ENCODE assay signal across 1 cellular context in genomic region chr11:119095066-119095880, GRCh38.
TF ChIP-seq lines count a peak whose summit lies in the region.

No MANE protein-coding gene starts in this region.

TF ChIP-seq in HEK293, 187 proteins besides CTCF, POLR2A, EP300 and RAD21 (continued from another document and continues in another):
- TF ChIP-seq ZNF596 (tag by site-specific recombination; IDR thresholded peaks at IDR 0.05): no peak
- no peak for TF ChIP-seq PATZ1 (tag by site-specific recombination; IDR thresholded peaks at IDR 0.05)
- TF ChIP-seq GLIS1 (tag by site-specific recombination; IDR thresholded peaks at IDR 0.05): peak; percentile 42; the same call in 1 of the 2 replicates
- no peak for TF ChIP-seq ZNF354C (tag by site-specific recombination; IDR thresholded peaks at IDR 0.05; ENCODE audit: borderline replicate concordance, low read depth)
- TF ChIP-seq ZBTB6 (tag by site-specific recombination; IDR thresholded peaks at IDR 0.05): 0 out of 2 replicates have a peak, but pooled peaks have one; percentile 9
- peak; percentile 85 for TF ChIP-seq SP3 (tag by site-specific recombination; IDR thresholded peaks at IDR 0.05)
- TF ChIP-seq ZNF155 (tag by site-specific recombination; IDR thresholded peaks at IDR 0.05): no peak
- no peak for TF ChIP-seq BCL11A (tag by site-specific recombination; IDR thresholded peaks at IDR 0.05; ENCODE audit: low read depth)
- TF ChIP-seq ZSCAN23 (tag by site-specific recombination; IDR thresholded peaks at IDR 0.05): no peak
- peak; percentile 54 for TF ChIP-seq ZBTB17 (tag by site-specific recombination; IDR thresholded peaks at IDR 0.05)
- TF ChIP-seq ZEB2 (tag by site-specific recombination; IDR thresholded peaks at IDR 0.05): peak; percentile 52; the same call in 1 of the 2 replicates
- peak; percentile 97; the same call in 1 of the 2 replicates for TF ChIP-seq ZNF2 (tag by site-specific recombination; IDR thresholded peaks at IDR 0.05)
- TF ChIP-seq ZNF148 (tag by site-specific recombination; IDR thresholded peaks at IDR 0.05; ENCODE audit: borderline replicate concordance): 0 out of 2 replicates have a peak, but pooled peaks have one; percentile 15
- peak; percentile 43; the same call in 1 of the 2 replicates for TF ChIP-seq ZNF629 (tag by site-specific recombination; IDR thresholded peaks at IDR 0.05)
- TF ChIP-seq SALL2 (tag by site-specific recombination; IDR thresholded peaks at IDR 0.05; ENCODE audit: borderline replicate concordance): no peak
- TF ChIP-seq SP7 (tag by site-specific recombination; IDR thresholded peaks at IDR 0.05): peak; percentile 66
- TF ChIP-seq PBX3 (CRISPR knock-in tag; IDR thresholded peaks at IDR 0.05): peak; percentile 83
- no peak for TF ChIP-seq ZNF24 (tag by site-specific recombination; IDR thresholded peaks at IDR 0.05)
- TF ChIP-seq HOXD13 (CRISPR knock-in tag; IDR thresholded peaks at IDR 0.05; ENCODE audit: borderline replicate concordance): no peak
- TF ChIP-seq YY1 (tag by site-specific recombination; IDR thresholded peaks at IDR 0.05): peak; percentile 50; the same call in 1 of the 2 replicates
- 0 out of 2 replicates have a peak, but pooled peaks have one; percentile 22 for TF ChIP-seq ZBTB7A (tag by site-specific recombination; IDR thresholded peaks at IDR 0.05; ENCODE audit: low read depth)
- 0 out of 2 replicates have a peak, but pooled peaks have one; percentile 64 for TF ChIP-seq ZNF785 (tag by site-specific recombination; IDR thresholded peaks at IDR 0.05)
- TF ChIP-seq KLF17 (tag by site-specific recombination; IDR thresholded peaks at IDR 0.05): peak; percentile 76
- TF ChIP-seq ZSCAN18 (tag by site-specific recombination; IDR thresholded peaks at IDR 0.05): no peak
- 0 out of 2 replicates have a peak, but pooled peaks have one; percentile 55 for TF ChIP-seq ZNF624 (tag by site-specific recombination; IDR thresholded peaks at IDR 0.05)
- no peak for TF ChIP-seq ZNF302 (tag by site-specific recombination; IDR thresholded peaks at IDR 0.05; ENCODE audit: low read depth)
- TF ChIP-seq ZNF266 (tag by site-specific recombination; IDR thresholded peaks at IDR 0.05; ENCODE audit: low read depth): no peak
- TF ChIP-seq KLF9 (tag by site-specific recombination; IDR thresholded peaks at IDR 0.05; ENCODE audit: low read depth): peak; percentile 65
- no peak for TF ChIP-seq ZNF280D (tag by site-specific recombination; IDR thresholded peaks at IDR 0.05)
- TF ChIP-seq ZNF513 (tag by site-specific recombination; IDR thresholded peaks at IDR 0.05): 0 out of 2 replicates have a peak, but pooled peaks have one; percentile 35
- TF ChIP-seq ZNF449 (tag by site-specific recombination; IDR thresholded peaks at IDR 0.05): no peak
- TF ChIP-seq ZNF580 (tag by site-specific recombination; IDR thresholded peaks at IDR 0.05): no peak
- TF ChIP-seq ZNF248 (tag by site-specific recombination; IDR thresholded peaks at IDR 0.05): no peak
- 0 out of 2 replicates have a peak, but pooled peaks have one; percentile 14 for TF ChIP-seq RBAK (tag by site-specific recombination; IDR thresholded peaks at IDR 0.05)
- TF ChIP-seq ZNF660 (tag by site-specific recombination; IDR thresholded peaks at IDR 0.05): peak; percentile 90
- no peak for TF ChIP-seq ZNF140 (tag by site-specific recombination; IDR thresholded peaks at IDR 0.05)
- TF ChIP-seq ZNF214 (tag by site-specific recombination; IDR thresholded peaks at IDR 0.05; ENCODE audit: borderline replicate concordance): no peak
- TF ChIP-seq ZNF223 (tag by site-specific recombination; IDR thresholded peaks at IDR 0.05): no peak
- TF ChIP-seq ZNF184 (tag by site-specific recombination; IDR thresholded peaks at IDR 0.05): 0 out of 2 replicates have a peak, but pooled peaks have one; percentile 48
- TF ChIP-seq YY2 (tag by site-specific recombination; IDR thresholded peaks at IDR 0.05): peak; percentile 80
- 0 out of 2 replicates have a peak, but pooled peaks have one; percentile 54 for TF ChIP-seq REPIN1 (tag by site-specific recombination; IDR thresholded peaks at IDR 0.05; ENCODE audit: low read depth)
